1 cellular context compared by ENCODE assay signal in the genomic region with DNA sequence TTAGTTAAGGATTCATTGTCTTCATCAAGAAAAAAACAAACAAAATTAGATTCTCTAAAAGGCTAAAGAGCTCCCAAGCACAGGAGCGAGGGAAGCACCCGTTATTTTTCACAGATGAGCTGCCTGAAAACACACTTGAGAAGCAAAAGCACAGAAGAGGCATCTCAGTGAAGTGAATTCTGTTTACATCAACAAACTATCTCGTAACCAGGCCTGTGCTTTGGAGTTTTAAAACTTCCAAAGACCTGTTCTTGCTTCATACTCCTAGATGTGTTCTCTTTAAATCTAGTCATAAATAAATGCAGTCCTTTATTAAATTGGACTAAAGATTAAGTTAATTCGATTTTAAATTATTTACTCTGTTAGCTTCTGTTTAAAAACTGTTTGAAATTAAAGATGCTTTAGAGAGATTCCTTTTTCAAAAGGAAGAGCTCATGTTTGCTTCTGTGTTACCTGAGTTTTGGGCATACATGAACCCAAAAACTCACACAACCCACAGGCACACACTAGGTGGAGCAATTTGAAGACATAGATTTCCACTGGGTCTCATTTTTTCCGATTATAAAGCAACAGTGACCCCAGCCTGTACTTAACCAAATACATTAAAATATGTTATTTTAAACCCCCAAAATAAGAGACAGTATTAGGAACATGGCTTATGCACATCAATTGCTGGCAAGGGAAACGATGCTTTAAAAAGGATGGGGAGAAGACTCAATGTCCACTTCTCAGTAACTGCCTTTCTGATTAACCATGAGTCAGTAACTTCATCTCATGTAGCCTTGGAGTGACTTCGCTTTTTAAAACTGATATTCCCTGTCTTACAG.
TF ChIP-seq lines count a peak whose summit lies in the region.

No MANE protein-coding gene starts in this region.

TF ChIP-seq in HCT116, 20 proteins besides CTCF, POLR2A, EP300 and RAD21 (continued from another document):
- TF ChIP-seq, protein P1, sequence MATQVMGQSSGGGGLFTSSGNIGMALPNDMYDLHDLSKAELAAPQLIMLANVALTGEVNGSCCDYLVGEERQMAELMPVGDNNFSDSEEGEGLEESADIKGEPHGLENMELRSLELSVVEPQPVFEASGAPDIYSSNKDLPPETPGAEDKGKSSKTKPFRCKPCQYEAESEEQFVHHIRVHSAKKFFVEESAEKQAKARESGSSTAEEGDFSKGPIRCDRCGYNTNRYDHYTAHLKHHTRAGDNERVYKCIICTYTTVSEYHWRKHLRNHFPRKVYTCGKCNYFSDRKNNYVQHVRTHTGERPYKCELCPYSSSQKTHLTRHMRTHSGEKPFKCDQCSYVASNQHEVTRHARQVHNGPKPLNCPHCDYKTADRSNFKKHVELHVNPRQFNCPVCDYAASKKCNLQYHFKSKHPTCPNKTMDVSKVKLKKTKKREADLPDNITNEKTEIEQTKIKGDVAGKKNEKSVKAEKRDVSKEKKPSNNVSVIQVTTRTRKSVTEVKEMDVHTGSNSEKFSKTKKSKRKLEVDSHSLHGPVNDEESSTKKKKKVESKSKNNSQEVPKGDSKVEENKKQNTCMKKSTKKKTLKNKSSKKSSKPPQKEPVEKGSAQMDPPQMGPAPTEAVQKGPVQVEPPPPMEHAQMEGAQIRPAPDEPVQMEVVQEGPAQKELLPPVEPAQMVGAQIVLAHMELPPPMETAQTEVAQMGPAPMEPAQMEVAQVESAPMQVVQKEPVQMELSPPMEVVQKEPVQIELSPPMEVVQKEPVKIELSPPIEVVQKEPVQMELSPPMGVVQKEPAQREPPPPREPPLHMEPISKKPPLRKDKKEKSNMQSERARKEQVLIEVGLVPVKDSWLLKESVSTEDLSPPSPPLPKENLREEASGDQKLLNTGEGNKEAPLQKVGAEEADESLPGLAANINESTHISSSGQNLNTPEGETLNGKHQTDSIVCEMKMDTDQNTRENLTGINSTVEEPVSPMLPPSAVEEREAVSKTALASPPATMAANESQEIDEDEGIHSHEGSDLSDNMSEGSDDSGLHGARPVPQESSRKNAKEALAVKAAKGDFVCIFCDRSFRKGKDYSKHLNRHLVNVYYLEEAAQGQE (IDR thresholded peaks at IDR 0.05; ENCODE audit: low read depth), result no peak
- TF ChIP-seq POLR2AphosphoS5 (IDR thresholded peaks at IDR 0.05; ENCODE audit: low read depth, low read length) (no peak), EZH2phosphoT487 (IDR thresholded peaks at IDR 0.05; ENCODE audit: borderline replicate concordance) (no peak), SIN3A (IDR thresholded peaks at IDR 0.05; ENCODE audit: low read depth) (no peak), FOSL1 (IDR thresholded peaks at IDR 0.05; ENCODE audit: low read depth) (no peak), ZFX (IDR thresholded peaks at IDR 0.05) (no peak)
